ENCODE assay signal across 8 cellular contexts in genomic region chr10:100396605-100397004, GRCh38.
"Had no signal": no experiment of that assay in that cellular context is flagged by ENCODE, and none has a peak within 500 bp of the region (broad histone marks: within the 10 kb centered on the region; RNA-seq: fewer than 3 reads in every experiment).

No MANE protein-coding gene starts in this region.

- H3K27ac ChIP-seq: GM23248, HL-60 had no signal

- H3K9me3 ChIP-seq: HAP-1 had no signal

- H3K9ac ChIP-seq: GM23248 had no signal

- ATAC-seq: HCT116 had no signal

- DNase-seq: GM23248, GOT3, H7, HFFc6, KG1 had no signal

- H3K4me1 ChIP-seq: HAP-1 had no signal

- H2AFZ ChIP-seq: GM23248 had no signal

- H3K36me3 ChIP-seq: HAP-1 had no signal

- H3K4me3 ChIP-seq: GM23248, HAP-1 had no signal
